In the genomic region with DNA sequence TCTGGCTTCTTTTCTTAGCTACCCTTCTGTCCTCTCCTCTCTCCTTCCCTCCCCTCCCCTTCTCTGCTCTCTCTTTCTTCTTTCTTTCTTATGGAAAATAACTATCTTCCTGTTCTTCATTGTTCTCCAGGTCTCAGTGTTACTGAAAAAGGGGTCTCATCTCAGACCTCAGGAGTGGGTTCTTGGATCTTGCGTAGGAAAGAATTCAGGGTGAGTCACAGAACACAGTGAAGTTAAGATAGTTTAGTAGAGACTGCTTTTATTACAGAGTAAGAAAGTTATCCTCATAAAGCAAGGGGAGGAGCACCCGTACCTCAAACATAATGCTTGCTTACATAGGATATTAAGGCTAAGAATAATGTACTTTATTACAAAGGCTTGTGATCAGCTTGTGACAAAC, we compare ENCODE assay signal across 1 cellular context.
TF ChIP-seq lines count a peak whose summit lies in the region.

No MANE protein-coding gene starts in this region.

TF ChIP-seq in HCT116, 20 proteins besides CTCF, POLR2A, EP300 and RAD21 (continued from another document):
- TF ChIP-seq, protein P1, sequence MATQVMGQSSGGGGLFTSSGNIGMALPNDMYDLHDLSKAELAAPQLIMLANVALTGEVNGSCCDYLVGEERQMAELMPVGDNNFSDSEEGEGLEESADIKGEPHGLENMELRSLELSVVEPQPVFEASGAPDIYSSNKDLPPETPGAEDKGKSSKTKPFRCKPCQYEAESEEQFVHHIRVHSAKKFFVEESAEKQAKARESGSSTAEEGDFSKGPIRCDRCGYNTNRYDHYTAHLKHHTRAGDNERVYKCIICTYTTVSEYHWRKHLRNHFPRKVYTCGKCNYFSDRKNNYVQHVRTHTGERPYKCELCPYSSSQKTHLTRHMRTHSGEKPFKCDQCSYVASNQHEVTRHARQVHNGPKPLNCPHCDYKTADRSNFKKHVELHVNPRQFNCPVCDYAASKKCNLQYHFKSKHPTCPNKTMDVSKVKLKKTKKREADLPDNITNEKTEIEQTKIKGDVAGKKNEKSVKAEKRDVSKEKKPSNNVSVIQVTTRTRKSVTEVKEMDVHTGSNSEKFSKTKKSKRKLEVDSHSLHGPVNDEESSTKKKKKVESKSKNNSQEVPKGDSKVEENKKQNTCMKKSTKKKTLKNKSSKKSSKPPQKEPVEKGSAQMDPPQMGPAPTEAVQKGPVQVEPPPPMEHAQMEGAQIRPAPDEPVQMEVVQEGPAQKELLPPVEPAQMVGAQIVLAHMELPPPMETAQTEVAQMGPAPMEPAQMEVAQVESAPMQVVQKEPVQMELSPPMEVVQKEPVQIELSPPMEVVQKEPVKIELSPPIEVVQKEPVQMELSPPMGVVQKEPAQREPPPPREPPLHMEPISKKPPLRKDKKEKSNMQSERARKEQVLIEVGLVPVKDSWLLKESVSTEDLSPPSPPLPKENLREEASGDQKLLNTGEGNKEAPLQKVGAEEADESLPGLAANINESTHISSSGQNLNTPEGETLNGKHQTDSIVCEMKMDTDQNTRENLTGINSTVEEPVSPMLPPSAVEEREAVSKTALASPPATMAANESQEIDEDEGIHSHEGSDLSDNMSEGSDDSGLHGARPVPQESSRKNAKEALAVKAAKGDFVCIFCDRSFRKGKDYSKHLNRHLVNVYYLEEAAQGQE (IDR thresholded peaks at IDR 0.05; ENCODE audit: low read depth), result no peak
- no peak for TF ChIP-seq ZNF274 (IDR thresholded peaks at IDR 0.05; ENCODE audit: low read depth, low read length)
- no peak for TF ChIP-seq EGR1 (IDR thresholded peaks at IDR 0.05; ENCODE audit: low read depth)
- no peak for TF ChIP-seq FOSL1 (IDR thresholded peaks at IDR 0.05; ENCODE audit: low read depth)
- TF ChIP-seq TCF7L2 (IDR thresholded peaks at IDR 0.05; ENCODE audit: borderline replicate concordance, extremely low read depth, insufficient read depth, insufficient read length), result no peak
- TF ChIP-seq CBX3 (IDR thresholded peaks at IDR 0.05; ENCODE audit: low read depth), result no peak
- TF ChIP-seq EZH2 (IDR thresholded peaks at IDR 0.05), result no peak
- TF ChIP-seq EZH2phosphoT487 (IDR thresholded peaks at IDR 0.05; ENCODE audit: borderline replicate concordance), result no peak
- TF ChIP-seq, protein P2, sequence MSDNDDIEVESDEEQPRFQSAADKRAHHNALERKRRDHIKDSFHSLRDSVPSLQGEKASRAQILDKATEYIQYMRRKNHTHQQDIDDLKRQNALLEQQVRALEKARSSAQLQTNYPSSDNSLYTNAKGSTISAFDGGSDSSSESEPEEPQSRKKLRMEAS (IDR thresholded peaks at IDR 0.05), result no peak
- no peak for TF ChIP-seq SIN3A (IDR thresholded peaks at IDR 0.05; ENCODE audit: low read depth)
- no peak for TF ChIP-seq ELF1 (IDR thresholded peaks at IDR 0.05; ENCODE audit: borderline replicate concordance, low read depth)
- no peak for TF ChIP-seq POLR2AphosphoS5 (IDR thresholded peaks at IDR 0.05; ENCODE audit: low read depth, low read length)
- no peak for TF ChIP-seq SRF (IDR thresholded peaks at IDR 0.05; ENCODE audit: low read depth)
- TF ChIP-seq CEBPB (IDR thresholded peaks at IDR 0.05; ENCODE audit: low read depth), result no peak
- TF ChIP-seq, protein P3, sequence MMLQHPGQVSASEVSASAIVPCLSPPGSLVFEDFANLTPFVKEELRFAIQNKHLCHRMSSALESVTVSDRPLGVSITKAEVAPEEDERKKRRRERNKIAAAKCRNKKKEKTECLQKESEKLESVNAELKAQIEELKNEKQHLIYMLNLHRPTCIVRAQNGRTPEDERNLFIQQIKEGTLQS (IDR thresholded peaks at IDR 0.05), result no peak
- no peak for TF ChIP-seq JUND (IDR thresholded peaks at IDR 0.05)
- no peak for TF ChIP-seq YY1 (IDR thresholded peaks at IDR 0.05; ENCODE audit: extremely low read depth, insufficient replicate concordance, low read depth, low read length)
- no peak for TF ChIP-seq ZFX (IDR thresholded peaks at IDR 0.05)
